17 cellular contexts compared by ENCODE assay signal in the genomic region with DNA sequence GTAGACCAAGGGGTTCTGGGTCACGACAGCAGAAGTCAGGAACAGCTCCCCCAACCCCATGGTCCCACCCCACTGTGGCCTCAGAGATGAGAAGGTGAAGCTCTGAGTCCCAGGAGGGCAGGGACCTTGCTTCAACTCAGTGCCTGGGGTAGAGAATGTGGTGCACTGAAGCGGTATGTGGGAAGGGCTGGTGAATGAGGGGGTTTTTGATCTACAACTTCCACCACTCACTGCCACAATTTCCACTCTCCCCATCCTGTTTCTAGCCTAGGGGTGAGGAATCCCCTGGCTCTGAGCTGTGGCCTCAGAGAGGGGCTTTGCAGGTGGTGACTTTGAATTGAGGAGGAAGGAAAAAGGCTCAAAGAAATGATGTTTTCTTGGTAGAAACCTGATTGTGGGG. TPM values are rescaled to one million over a fixed set of nuclear protein-coding genes. Genes with fewer than 3 reads are reported as not detected.
DNase-seq lines count a peak whose midpoint lies in the region; ATAC-seq and TF ChIP-seq lines count a peak whose summit lies in the region.
"Had no signal": no experiment of that assay in that cellular context is flagged by ENCODE, and none has a peak within 500 bp of the region (broad histone marks: within the 10 kb centered on the region; RNA-seq: fewer than 3 reads in every experiment).

No MANE protein-coding gene starts in this region.

- no peak for ATAC-seq in GM19452 (IDR thresholded peaks at IDR 0.05; ENCODE audit: unreplicated experiment)

- no peak overlapping the region for H3K4ac ChIP-seq in mesenchymal stem cell (ENCODE audit: low read depth in 1 of 2, low read length in 2 of 2)

- H3K23ac ChIP-seq in mesenchymal stem cell (ENCODE audit: low read length in 2 of 2), result no peak overlapping the region

- H2BK5ac ChIP-seq in mesenchymal stem cell (ENCODE audit: low read depth, low read length, poor library complexity, severe bottlenecking), result no peak overlapping the region

- peak overlapping the region; percentile 75 for H3K9ac ChIP-seq in mesenchymal stem cell (ENCODE audit: low read length)
- H3K9ac ChIP-seq: KMS-11 had no signal

- peaks cover 35% of the 10 kb centered on the region for H3K4me1 Mint-ChIP-seq in activated T-cell treated with anti-CD3 and anti-CD28 coated beads, Interleukin-2, amount 50 U/mL, for 24 hours (ENCODE audit: low read depth)

- H2BK15ac ChIP-seq in mesenchymal stem cell (ENCODE audit: low read depth, poor library complexity, severe bottlenecking), result no peak overlapping the region

- H3K4me2 ChIP-seq in mesenchymal stem cell (ENCODE audit: low read length, poor library complexity, severe bottlenecking), result no peak overlapping the region
- H3K4me2 ChIP-seq: KMS-11 had no signal

- H3K9me3 Mint-ChIP-seq in activated T-cell treated with anti-CD3 and anti-CD28 coated beads, Interleukin-2, amount 50 U/mL, for 24 hours, result no peaks in the 10 kb centered on the region
- H3K9me3 Mint-ChIP-seq: activated CD4-positive, alpha-beta T cell treated with anti-CD3 and anti-CD28 coated beads, Interleukin-2, amount 10 ng/mL, durations not matched to agents 7 days and 5 days had no signal

- H3K79me1 ChIP-seq in mesenchymal stem cell (replicated peaks; ENCODE audit: low read length, poor library complexity, severe bottlenecking), result peaks cover 2% of the 10 kb centered on the region

- no peak overlapping the region for H3K18ac ChIP-seq in mesenchymal stem cell (ENCODE audit: low read depth in 1 of 2, low read length in 2 of 2)

- H3K27me3 Mint-ChIP-seq in activated T-cell treated with anti-CD3 and anti-CD28 coated beads, Interleukin-2, amount 50 U/mL, for 24 hours, result no peaks in the 10 kb centered on the region
- H3K27me3 Mint-ChIP-seq: activated CD4-positive, alpha-beta T cell treated with anti-CD3 and anti-CD28 coated beads, Interleukin-2, amount 10 ng/mL, durations not matched to agents 7 days and 5 days; activated naive CD8-positive, alpha-beta T cell treated with anti-CD3 and anti-CD28 coated beads, Interleukin-2, amount 10 ng/mL, durations not matched to agents 7 days and 5 days had no signal

- no peak overlapping the region for H2BK12ac ChIP-seq in mesenchymal stem cell (ENCODE audit: low read length in 2 of 2)

- H3K27ac ChIP-seq in coronary artery (peak overlapping the region; percentile 24 to 76), mesenchymal stem cell (ENCODE audit: low read length, poor library complexity, severe bottlenecking) (no peak overlapping the region), tibial nerve (peak overlapping the region in 3 of 4 donors; percentile 20 to 67 (median 38))
- H3K27ac ChIP-seq: KMS-11, ovary had no signal

- no peak overlapping the region for H2BK120ac ChIP-seq in mesenchymal stem cell (ENCODE audit: low read depth, low read length)

- no peak for DNase-seq in activated T-cell treated with anti-CD3 and anti-CD28 coated beads, Interleukin-2, amount 50 U/mL, for 24 hours
- DNase-seq in activated T-cell treated with anti-CD3 and anti-CD28 coated beads, Interleukin-2, amount 50 U/mL, for 1 hour, result no peak
- DNase-seq in coronary artery (ENCODE audit: low spot score), result no peak
- no peak for DNase-seq in mesenchymal stem cell
- DNase-seq in tibial nerve (ENCODE audit: low spot score in 2 of 2), result no peak
- no peak for DNase-seq in dedifferentiated amniotic fluid mesenchymal stem cell (ENCODE audit: extremely low spot score)
- no peak for DNase-seq in middle frontal gyrus (ENCODE audit: extremely low spot score, low spot score)
- DNase-seq: activated CD4-positive, alpha-beta T cell treated with anti-CD3 and anti-CD28 coated beads, Interleukin-2, amount 10 ng/mL, durations not matched to agents 7 days and 5 days; activated naive CD8-positive, alpha-beta T cell treated with anti-CD3 and anti-CD28 coated beads, Interleukin-2, amount 10 ng/mL, durations not matched to agents 7 days and 5 days; activated T-cell treated with anti-CD3 and anti-CD28 coated beads for 4 hours; NCI-H1105 treated with DMSO at 0.1 percent for 48 hours; NCI-H2171; ovary; Peyer's patch had no signal

- no peak for TF ChIP-seq EP300 in tibial nerve (IDR thresholded peaks at IDR 0.05)

- H3K36me3 ChIP-seq in mesenchymal stem cell (ENCODE audit: control insufficient read depth in 1 of 2, insufficient read depth in 2 of 2, low read depth in 1 of 2, low read length in 2 of 2), result peaks cover 0 to 14% of the 10 kb centered on the region in 2 experiments
- peaks cover 0 to 23% (median 0%) of the 10 kb centered on the region in 3 donors for H3K36me3 ChIP-seq in tibial nerve
- H3K36me3 ChIP-seq: HAP-1, ovary, Peyer's patch had no signal

- no peak overlapping the region for H3K4me3 Mint-ChIP-seq in activated T-cell treated with anti-CD3 and anti-CD28 coated beads, Interleukin-2, amount 50 U/mL, for 24 hours
- H3K4me3 Mint-ChIP-seq: activated CD4-positive, alpha-beta T cell treated with anti-CD3 and anti-CD28 coated beads, Interleukin-2, amount 10 ng/mL, durations not matched to agents 7 days and 5 days; activated naive CD8-positive, alpha-beta T cell treated with anti-CD3 and anti-CD28 coated beads, Interleukin-2, amount 10 ng/mL, durations not matched to agents 7 days and 5 days had no signal

- H3K36me3 Mint-ChIP-seq in activated T-cell treated with anti-CD3 and anti-CD28 coated beads, Interleukin-2, amount 50 U/mL, for 24 hours (ENCODE audit: low read depth), result peaks cover 65% of the 10 kb centered on the region

- H3K27ac Mint-ChIP-seq in activated T-cell treated with anti-CD3 and anti-CD28 coated beads, Interleukin-2, amount 50 U/mL, for 24 hours, result peak overlapping the region; percentile 48
- H3K27ac Mint-ChIP-seq: activated CD4-positive, alpha-beta T cell treated with anti-CD3 and anti-CD28 coated beads, Interleukin-2, amount 10 ng/mL, durations not matched to agents 7 days and 5 days; activated naive CD8-positive, alpha-beta T cell treated with anti-CD3 and anti-CD28 coated beads, Interleukin-2, amount 10 ng/mL, durations not matched to agents 7 days and 5 days had no signal

- H3K4me1 ChIP-seq in mesenchymal stem cell (ENCODE audit: control insufficient read depth, insufficient read depth, low read depth, low read length), result no peaks in the 10 kb centered on the region
- peaks cover 0 to 32% (median 14%) of the 10 kb centered on the region in 4 donors for H3K4me1 ChIP-seq in tibial nerve
- H3K4me1 ChIP-seq: HAP-1, Peyer's patch had no signal

- no peak overlapping the region for H4K91ac ChIP-seq in mesenchymal stem cell (ENCODE audit: low read length)

- H2AK5ac ChIP-seq in mesenchymal stem cell (ENCODE audit: low read length, severe bottlenecking), result no peak overlapping the region

- H3K27me3 ChIP-seq in mesenchymal stem cell (ENCODE audit: control insufficient read depth in 1 of 2, insufficient read depth in 1 of 2, low read length in 2 of 2), result no peaks in the 10 kb centered on the region
- no peaks in the 10 kb centered on the region for H3K27me3 ChIP-seq in tibial nerve
- H3K27me3 ChIP-seq: ovary, Peyer's patch had no signal

- peak overlapping the region; percentile 76 for H4K8ac ChIP-seq in mesenchymal stem cell (ENCODE audit: low read length)

- no peak for TF ChIP-seq CTCF in coronary artery (IDR thresholded peaks at IDR 0.05)
- TF ChIP-seq CTCF in tibial nerve (IDR thresholded peaks at IDR 0.05), result no peak

- no peak overlapping the region for H2AFZ ChIP-seq in mesenchymal stem cell (ENCODE audit: low read depth, low read length)

- no peak for TF ChIP-seq POLR2A in tibial nerve (IDR thresholded peaks at IDR 0.05)

- no peak overlapping the region for H3K4me3 ChIP-seq in coronary artery
- H3K4me3 ChIP-seq in mesenchymal stem cell (ENCODE audit: insufficient read depth in 1 of 2, low read depth in 1 of 2, low read length in 2 of 2), result no peak overlapping the region
- no peak overlapping the region for H3K4me3 ChIP-seq in tibial nerve
- H3K4me3 ChIP-seq: HAP-1, ovary, Peyer's patch had no signal

- H3K14ac ChIP-seq in mesenchymal stem cell (ENCODE audit: low read length in 2 of 2), result no peak overlapping the region

- WGBS in mesenchymal stem cell, result 40% methylated on average over 1 of the region's 2 CpGs
- WGBS in tibial nerve, 2 donors, result 36 to 63% methylated on average over 2 of the region's 2 CpGs

- H3K9me3 ChIP-seq in mesenchymal stem cell (ENCODE audit: control insufficient read depth, low read length) (no peaks in the 10 kb centered on the region), tibial nerve (no peaks in the 10 kb centered on the region)
- H3K9me3 ChIP-seq: HAP-1, ovary, Peyer's patch had no signal

RNA-seq across cellular contexts. Expression of a gene that starts 44.9 kb away (rescaled TPM):
- 442 TPM for polyA plus RNA-seq in mesenchymal stem cell (2013, experiment 1 of 2)
- 440 TPM for polyA plus RNA-seq in mesenchymal stem cell (2013, experiment 2 of 2)
- 100 to 1,000 TPM; 133 to 211 (median 177) TPM for total RNA-seq in tibial nerve
